ENCODE assay signal across 13 cellular contexts in the genomic region with DNA sequence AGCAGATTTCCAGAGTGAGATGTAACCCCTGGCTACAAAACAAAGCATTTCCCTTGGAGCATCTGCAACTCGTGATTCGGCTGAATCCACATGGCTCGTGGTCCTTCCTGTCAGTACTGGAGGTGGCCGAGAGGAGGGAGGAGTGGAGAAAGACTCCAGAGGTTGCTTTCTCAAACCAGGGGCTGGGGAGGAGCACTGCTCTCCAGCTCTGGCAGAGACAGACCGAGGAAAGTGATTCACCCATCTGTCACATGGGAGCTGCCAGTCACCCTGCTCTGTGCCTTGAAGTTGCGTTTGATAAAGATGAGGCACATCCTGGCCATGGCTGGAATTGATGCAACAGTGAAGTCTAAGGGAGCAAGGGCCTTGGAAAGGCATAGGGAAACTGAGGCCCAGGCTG.
DNase-seq lines count a peak whose midpoint lies in the region; ATAC-seq, FAIRE-seq and TF ChIP-seq lines count a peak whose summit lies in the region.
"Had no signal": no experiment of that assay in that cellular context is flagged by ENCODE, and none has a peak within 500 bp of the region (broad histone marks: within the 10 kb centered on the region; RNA-seq: fewer than 3 reads in every experiment).

No MANE protein-coding gene starts in this region.

- H3K9me3 ChIP-seq in left lung = no peaks in the 10 kb centered on the region
- no peaks in the 10 kb centered on the region for H3K9me3 ChIP-seq in BE2C

- TF ChIP-seq CTCF in BJ (IDR thresholded peaks at IDR 0.05; ENCODE audit: insufficient read depth, low read depth, low read length) = 0 out of 2 replicates have a peak, but pooled peaks have one; percentile 22
- TF ChIP-seq CTCF in bronchial epithelial cell (IDR thresholded peaks at IDR 0.05; ENCODE audit: insufficient read depth, low read length, severe bottlenecking) = no peak
- TF ChIP-seq CTCF in left lung (IDR thresholded peaks at IDR 0.05) = no peak
- no peak for TF ChIP-seq CTCF in GM13976 (IDR thresholded peaks at IDR 0.05; ENCODE audit: borderline replicate concordance, control extremely low read depth, extremely low read depth, insufficient read depth, missing control alignments)
- no peak for TF ChIP-seq CTCF in BE2C (IDR thresholded peaks at IDR 0.05; ENCODE audit: low read depth, low read length)

- FAIRE-seq in bronchial epithelial cell (lab: Jason Lieb, UNC) = peak; percentile 47

- H3K4me3 ChIP-seq in BJ (ENCODE audit: low read depth, low read length) (no peak overlapping the region), bronchial epithelial cell (ENCODE audit: low read depth, low read length) (no peak overlapping the region), left lung (no peak overlapping the region), BE2C (ENCODE audit: low read depth, low read length) (no peak overlapping the region)

- CTCF ChIA-PET in BJ (lab: Yijun Ruan, JAX) = no interaction called here

- DNase-seq in BJ (ENCODE audit: low read depth) (no peak), M059J (ENCODE audit: low read depth) (peak; percentile 78), bronchial epithelial cell (ENCODE audit: low read depth) (peak; percentile 66), left lung (no peak), NCI-H1436 treated with DMSO at 0.1 percent for 48 hours (lab: John Stamatoyannopoulos, UW) (no peak), GM13976 (ENCODE audit: low spot score) (no peak), BE2C (no peak), posterior vena cava (ENCODE audit: low spot score) (no peak)
- DNase-seq: activated CD8-positive, alpha-beta T cell treated with anti-CD3 and anti-CD28 coated beads for 36 hours; activated gamma-delta T cell; caudate nucleus; CD8-positive, alpha-beta memory T cell; stimulated activated CD4-positive, alpha-beta T cell treated with anti-CD3 and anti-CD28 coated beads, Interleukin-4, amount 100 ng/mL, for 4 hours had no signal

- H3K36me3 ChIP-seq in BJ (ENCODE audit: control insufficient read depth, insufficient read depth, low read length) (peaks cover 1% of the 10 kb centered on the region), bronchial epithelial cell (ENCODE audit: control insufficient read depth, insufficient read depth, low read length) (no peaks in the 10 kb centered on the region), left lung (no peaks in the 10 kb centered on the region), BE2C (no peaks in the 10 kb centered on the region)

- H3K27me3 ChIP-seq in BJ (ENCODE audit: control insufficient read depth, insufficient read depth, low read length) (no peaks in the 10 kb centered on the region), bronchial epithelial cell (ENCODE audit: control insufficient read depth, insufficient read depth, low read length) (peaks cover 9% of the 10 kb centered on the region), left lung (peaks cover 0 to 7% of the 10 kb centered on the region in 2 donors), BE2C (no peaks in the 10 kb centered on the region)

- intact Hi-C loops in left lung (cut with DNase I) = no loop called here
- intact Hi-C loops in posterior vena cava (cut with DNase I) = loop anchor here in 1 of 2 donors (5.0 kb wide), 1 partner anchor 1378 kb away; no protein-coding TSS in a partner anchor

- in situ Hi-C loops in GM13976 (cut with MboI; ENCODE audit: low sequenced_read_pairs, unreplicated experiment) = no loop called here

- peak; percentile 22 for ATAC-seq in left lung
- ATAC-seq: activated CD8-positive, alpha-beta T cell treated with anti-CD3 and anti-CD28 coated beads for 36 hours had no signal

- POLR2A ChIA-PET in BJ (lab: Charles Lee) = no interaction called here

- no peak overlapping the region for H3K27ac ChIP-seq in left lung

- H3K4me1 ChIP-seq in left lung = peaks cover 0 to 3% of the 10 kb centered on the region in 2 donors
- H3K4me1 ChIP-seq in BE2C = no peaks in the 10 kb centered on the region; the same call in 1 of the 2 replicates

Comparison
In these comparisons a context has a peak if more than half of its experiments do, and no peak if none do; other contexts are left out.
1. DNase-seq: peak in M059J (single experiment) and bronchial epithelial cell (single experiment); none in BJ (single experiment), left lung (0 of 2), NCI-H1436 treated with DMSO at 0.1 percent for 48 hours (single experiment), GM13976 (single experiment), BE2C (single experiment) and posterior vena cava (single experiment).